ENCODE assay signal across 1 cellular context in the genomic region with DNA sequence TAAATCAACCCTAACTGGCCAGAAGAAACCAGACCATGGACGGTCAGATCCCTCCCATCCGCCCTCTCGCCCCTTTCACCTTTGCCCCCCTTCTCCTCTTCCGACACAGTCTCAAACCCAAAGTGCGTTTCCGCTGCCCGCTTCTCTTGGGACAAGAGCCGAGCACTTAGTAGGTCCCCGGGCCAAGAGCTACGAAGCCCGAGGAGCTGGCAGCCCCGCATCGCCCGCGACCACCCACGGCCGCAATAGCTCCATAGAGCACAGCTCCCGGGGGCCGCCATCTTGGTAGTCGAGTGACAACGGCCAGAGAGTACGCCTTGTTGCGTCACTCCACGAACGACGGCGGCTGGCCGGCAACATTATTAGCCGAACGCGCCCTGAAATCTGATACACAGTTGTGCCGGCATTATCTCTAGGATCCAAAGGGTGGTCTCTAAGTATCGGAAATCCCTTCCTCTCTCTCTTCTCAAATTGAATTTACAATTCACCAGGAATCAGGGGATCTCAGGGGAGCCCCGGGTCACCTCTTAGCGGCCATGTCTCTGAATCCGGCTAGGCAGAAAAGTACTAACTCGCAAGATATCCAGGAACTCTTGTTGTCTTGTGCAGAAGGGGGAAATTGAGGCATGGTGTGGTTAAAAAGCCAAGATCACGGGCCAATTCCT.
TF ChIP-seq lines count a peak whose summit lies in the region.

A gene with protein sequence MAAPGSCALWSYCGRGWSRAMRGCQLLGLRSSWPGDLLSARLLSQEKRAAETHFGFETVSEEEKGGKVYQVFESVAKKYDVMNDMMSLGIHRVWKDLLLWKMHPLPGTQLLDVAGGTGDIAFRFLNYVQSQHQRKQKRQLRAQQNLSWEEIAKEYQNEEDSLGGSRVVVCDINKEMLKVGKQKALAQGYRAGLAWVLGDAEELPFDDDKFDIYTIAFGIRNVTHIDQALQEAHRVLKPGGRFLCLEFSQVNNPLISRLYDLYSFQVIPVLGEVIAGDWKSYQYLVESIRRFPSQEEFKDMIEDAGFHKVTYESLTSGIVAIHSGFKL (minus strand): TSS at position 298 of the 665 bp plus-strand sequence. CDS start 17 bp downstream, at position 281.

TF ChIP-seq in HEK293, 187 proteins besides CTCF, POLR2A, EP300 and RAD21 (continued from another document):
- TF ChIP-seq ZBTB44 (tag by site-specific recombination; IDR thresholded peaks at IDR 0.05) (0 out of 2 replicates have a peak, but pooled peaks have one; percentile 6), ZNF311 (tag by site-specific recombination; IDR thresholded peaks at IDR 0.05; ENCODE audit: borderline replicate concordance) (no peak), SCRT1 (tag by site-specific recombination; IDR thresholded peaks at IDR 0.05; ENCODE audit: borderline replicate concordance) (0 out of 2 replicates have a peak, but pooled peaks have one; percentile 44), ZNF610 (tag by site-specific recombination; IDR thresholded peaks at IDR 0.05; ENCODE audit: borderline replicate concordance) (0 out of 2 replicates have a peak, but pooled peaks have one; percentile 19), ZFHX2 (tag by site-specific recombination; conservative IDR thresholded peaks at IDR 0.05) (peak; percentile 87), SP7 (tag by site-specific recombination; IDR thresholded peaks at IDR 0.05) (peak; percentile 80), ZNF324 (tag by site-specific recombination; IDR thresholded peaks at IDR 0.05) (peak; percentile 79), ZNF660 (tag by site-specific recombination; IDR thresholded peaks at IDR 0.05) (peak; percentile 85), ZEB2 (tag by site-specific recombination; IDR thresholded peaks at IDR 0.05) (peak; percentile 86), ZBTB7A (tag by site-specific recombination; IDR thresholded peaks at IDR 0.05; ENCODE audit: low read depth) (peak; percentile 92), ZNF776 (tag by site-specific recombination; IDR thresholded peaks at IDR 0.05; ENCODE audit: borderline replicate concordance) (no peak), PATZ1 (tag by site-specific recombination; IDR thresholded peaks at IDR 0.05) (peak; percentile 81), KLF1 (tag by site-specific recombination; IDR thresholded peaks at IDR 0.05) (peak; percentile 58), KLF10 (tag by site-specific recombination; IDR thresholded peaks at IDR 0.05) (0 out of 2 replicates have a peak, but pooled peaks have one; percentile 29), ZNF600 (tag by site-specific recombination; IDR thresholded peaks at IDR 0.05) (peak; percentile 90), OSR2 (tag by site-specific recombination; IDR thresholded peaks at IDR 0.05) (0 out of 2 replicates have a peak, but pooled peaks have one; percentile 5)
- TF ChIP-seq, protein P1, sequence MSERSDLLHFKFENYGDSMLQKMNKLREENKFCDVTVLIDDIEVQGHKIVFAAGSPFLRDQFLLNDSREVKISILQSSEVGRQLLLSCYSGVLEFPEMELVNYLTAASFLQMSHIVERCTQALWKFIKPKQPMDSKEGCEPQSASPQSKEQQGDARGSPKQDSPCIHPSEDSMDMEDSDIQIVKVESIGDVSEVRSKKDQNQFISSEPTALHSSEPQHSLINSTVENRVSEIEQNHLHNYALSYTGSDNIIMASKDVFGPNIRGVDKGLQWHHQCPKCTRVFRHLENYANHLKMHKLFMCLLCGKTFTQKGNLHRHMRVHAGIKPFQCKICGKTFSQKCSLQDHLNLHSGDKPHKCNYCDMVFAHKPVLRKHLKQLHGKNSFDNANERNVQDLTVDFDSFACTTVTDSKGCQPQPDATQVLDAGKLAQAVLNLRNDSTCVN (tag by site-specific recombination; optimal IDR thresholded peaks at IDR 0.05), result peak; percentile 27
- TF ChIP-seq, protein P2, sequence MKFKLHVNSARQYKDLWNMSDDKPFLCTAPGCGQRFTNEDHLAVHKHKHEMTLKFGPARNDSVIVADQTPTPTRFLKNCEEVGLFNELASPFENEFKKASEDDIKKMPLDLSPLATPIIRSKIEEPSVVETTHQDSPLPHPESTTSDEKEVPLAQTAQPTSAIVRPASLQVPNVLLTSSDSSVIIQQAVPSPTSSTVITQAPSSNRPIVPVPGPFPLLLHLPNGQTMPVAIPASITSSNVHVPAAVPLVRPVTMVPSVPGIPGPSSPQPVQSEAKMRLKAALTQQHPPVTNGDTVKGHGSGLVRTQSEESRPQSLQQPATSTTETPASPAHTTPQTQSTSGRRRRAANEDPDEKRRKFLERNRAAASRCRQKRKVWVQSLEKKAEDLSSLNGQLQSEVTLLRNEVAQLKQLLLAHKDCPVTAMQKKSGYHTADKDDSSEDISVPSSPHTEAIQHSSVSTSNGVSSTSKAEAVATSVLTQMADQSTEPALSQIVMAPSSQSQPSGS (tag by site-specific recombination; IDR thresholded peaks at IDR 0.05; ENCODE audit: low read depth), result peak; percentile 74
- TF ChIP-seq, protein P3, sequence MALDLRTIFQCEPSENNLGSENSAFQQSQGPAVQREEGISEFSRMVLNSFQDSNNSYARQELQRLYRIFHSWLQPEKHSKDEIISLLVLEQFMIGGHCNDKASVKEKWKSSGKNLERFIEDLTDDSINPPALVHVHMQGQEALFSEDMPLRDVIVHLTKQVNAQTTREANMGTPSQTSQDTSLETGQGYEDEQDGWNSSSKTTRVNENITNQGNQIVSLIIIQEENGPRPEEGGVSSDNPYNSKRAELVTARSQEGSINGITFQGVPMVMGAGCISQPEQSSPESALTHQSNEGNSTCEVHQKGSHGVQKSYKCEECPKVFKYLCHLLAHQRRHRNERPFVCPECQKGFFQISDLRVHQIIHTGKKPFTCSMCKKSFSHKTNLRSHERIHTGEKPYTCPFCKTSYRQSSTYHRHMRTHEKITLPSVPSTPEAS (tag by site-specific recombination; IDR thresholded peaks at IDR 0.05), result peak; percentile 57; the same call in 1 of the 2 replicates
- TF ChIP-seq, protein P4, sequence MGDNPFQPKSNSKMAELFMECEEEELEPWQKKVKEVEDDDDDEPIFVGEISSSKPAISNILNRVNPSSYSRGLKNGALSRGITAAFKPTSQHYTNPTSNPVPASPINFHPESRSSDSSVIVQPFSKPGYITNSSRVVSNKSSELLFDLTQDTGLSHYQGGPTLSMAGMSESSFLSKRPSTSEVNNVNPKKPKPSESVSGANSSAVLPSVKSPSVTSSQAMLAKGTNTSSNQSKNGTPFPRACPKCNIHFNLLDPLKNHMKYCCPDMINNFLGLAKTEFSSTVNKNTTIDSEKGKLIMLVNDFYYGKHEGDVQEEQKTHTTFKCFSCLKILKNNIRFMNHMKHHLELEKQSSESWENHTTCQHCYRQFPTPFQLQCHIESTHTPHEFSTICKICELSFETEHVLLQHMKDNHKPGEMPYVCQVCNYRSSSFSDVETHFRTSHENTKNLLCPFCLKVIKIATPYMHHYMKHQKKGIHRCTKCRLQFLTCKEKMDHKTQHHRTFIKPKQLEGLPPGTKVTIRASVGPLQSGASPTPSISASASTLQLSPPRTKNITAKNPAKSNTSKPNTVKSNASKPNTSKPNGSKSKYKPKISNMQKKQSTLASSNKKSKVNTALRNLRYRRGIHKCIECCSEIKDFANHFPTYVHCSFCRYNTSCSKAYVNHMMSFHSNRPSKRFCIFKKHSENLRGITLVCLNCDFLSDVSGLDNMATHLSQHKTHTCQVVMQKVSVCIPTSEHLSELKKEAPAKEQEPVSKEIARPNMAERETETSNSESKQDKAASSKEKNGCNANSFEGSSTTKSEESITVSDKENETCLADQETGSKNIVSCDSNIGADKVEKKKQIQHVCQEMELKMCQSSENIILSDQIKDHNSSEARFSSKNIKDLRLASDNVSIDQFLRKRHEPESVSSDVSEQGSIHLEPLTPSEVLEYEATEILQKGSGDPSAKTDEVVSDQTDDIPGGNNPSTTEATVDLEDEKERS (tag by site-specific recombination; IDR thresholded peaks at IDR 0.05), result 0 out of 2 replicates have a peak, but pooled peaks have one; percentile 67
- TF ChIP-seq, protein P5, sequence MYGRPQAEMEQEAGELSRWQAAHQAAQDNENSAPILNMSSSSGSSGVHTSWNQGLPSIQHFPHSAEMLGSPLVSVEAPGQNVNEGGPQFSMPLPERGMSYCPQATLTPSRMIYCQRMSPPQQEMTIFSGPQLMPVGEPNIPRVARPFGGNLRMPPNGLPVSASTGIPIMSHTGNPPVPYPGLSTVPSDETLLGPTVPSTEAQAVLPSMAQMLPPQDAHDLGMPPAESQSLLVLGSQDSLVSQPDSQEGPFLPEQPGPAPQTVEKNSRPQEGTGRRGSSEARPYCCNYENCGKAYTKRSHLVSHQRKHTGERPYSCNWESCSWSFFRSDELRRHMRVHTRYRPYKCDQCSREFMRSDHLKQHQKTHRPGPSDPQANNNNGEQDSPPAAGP (tag by site-specific recombination; IDR thresholded peaks at IDR 0.05), result peak; percentile 84
- TF ChIP-seq, protein P6, sequence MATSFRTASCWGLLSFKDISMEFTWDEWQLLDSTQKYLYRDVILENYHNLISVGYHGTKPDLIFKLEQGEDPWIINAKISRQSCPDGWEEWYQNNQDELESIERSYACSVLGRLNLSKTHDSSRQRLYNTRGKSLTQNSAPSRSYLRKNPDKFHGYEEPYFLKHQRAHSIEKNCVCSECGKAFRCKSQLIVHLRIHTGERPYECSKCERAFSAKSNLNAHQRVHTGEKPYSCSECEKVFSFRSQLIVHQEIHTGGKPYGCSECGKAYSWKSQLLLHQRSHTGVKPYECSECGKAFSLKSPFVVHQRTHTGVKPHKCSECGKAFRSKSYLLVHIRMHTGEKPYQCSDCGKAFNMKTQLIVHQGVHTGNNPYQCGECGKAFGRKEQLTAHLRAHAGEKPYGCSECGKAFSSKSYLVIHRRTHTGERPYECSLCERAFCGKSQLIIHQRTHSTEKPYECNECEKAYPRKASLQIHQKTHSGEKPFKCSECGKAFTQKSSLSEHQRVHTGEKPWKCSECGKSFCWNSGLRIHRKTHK (tag by site-specific recombination; IDR thresholded peaks at IDR 0.05), result no peak
